10 cellular contexts compared by ENCODE assay signal in genomic region chr10:93386496-93387369, GRCh38.
A peak's percentile ranks its signal among the peaks of the same experiment; 100 is the strongest.
DNase-seq lines count a peak whose midpoint lies in the region; ATAC-seq and TF ChIP-seq lines count a peak whose summit lies in the region.
"Had no signal": no experiment of that assay in that cellular context is flagged by ENCODE, and none has a peak within 500 bp of the region (broad histone marks: within the 10 kb centered on the region; RNA-seq: fewer than 3 reads in every experiment).

No MANE protein-coding gene starts in this region.

- 91% methylated on average over 14 of the region's 15 CpGs for WGBS in mesenchymal stem cell

- no peak overlapping the region for H2AFZ ChIP-seq in mesenchymal stem cell (ENCODE audit: low read depth, low read length)

- H3K27me3 ChIP-seq in mesenchymal stem cell (ENCODE audit: control insufficient read depth in 1 of 2, insufficient read depth in 1 of 2, low read length in 2 of 2) (no peaks in the 10 kb centered on the region), WERI-Rb-1 (ENCODE audit: insufficient read depth, low read depth, severe bottlenecking) (no peaks in the 10 kb centered on the region)

- no peaks in the 10 kb centered on the region for H3K9me3 ChIP-seq in mesenchymal stem cell (ENCODE audit: control insufficient read depth, low read length)
- peaks cover 1% of the 10 kb centered on the region for H3K9me3 ChIP-seq in WERI-Rb-1 (ENCODE audit: severe bottlenecking)

- peak; percentile 38 for TF ChIP-seq CTCF in AG09319 (IDR thresholded peaks at IDR 0.05; ENCODE audit: low read depth, low read length)
- no peak for TF ChIP-seq CTCF in astrocyte of the spinal cord (IDR thresholded peaks at IDR 0.05; ENCODE audit: low read depth, low read length)
- no peak for TF ChIP-seq CTCF in WERI-Rb-1 (IDR thresholded peaks at IDR 0.05; ENCODE audit: low read depth, low read length)

- peak overlapping the region in 1 of 2 experiments; percentile 42 for H3K4ac ChIP-seq in mesenchymal stem cell (ENCODE audit: low read depth in 1 of 2, low read length in 2 of 2)

- DNase-seq in AG09319 (ENCODE audit: extremely low read depth, low read depth) (no peak), KBM-7 (peak; percentile 32), astrocyte of the spinal cord (ENCODE audit: low read depth, low spot score) (peak; percentile 27), mesenchymal stem cell (peak; percentile 78), WERI-Rb-1 (no peak)
- DNase-seq in effector CD8-positive, alpha-beta T cell (lab: John Stamatoyannopoulos, UW) = no peak
- DNase-seq: HCEC 1CT, NCI-H69 had no signal

- peak overlapping the region; percentile 19 for H2BK15ac ChIP-seq in mesenchymal stem cell (ENCODE audit: low read depth, poor library complexity, severe bottlenecking)

- peak overlapping the region; percentile 78 for H3K9ac ChIP-seq in mesenchymal stem cell (ENCODE audit: low read length)

- H4K8ac ChIP-seq in mesenchymal stem cell (ENCODE audit: low read length) = peak overlapping the region; percentile 16

- H3K79me1 ChIP-seq in mesenchymal stem cell (replicated peaks; ENCODE audit: low read length, poor library complexity, severe bottlenecking) = peaks cover 20% of the 10 kb centered on the region

- in situ Hi-C loops in KBM-7 (cut with MboI; ENCODE audit: low pct_unique_long_range_greater_than_20kb, low sequenced_read_pairs) = loop anchor here (10.0 kb wide), 1 partner anchor 88 kb away; no protein-coding TSS in a partner anchor
- in situ Hi-C loops in astrocyte of the spinal cord (cut with HindIII; ENCODE audit: low sequenced_read_pairs) = no loop called here

- no peak overlapping the region for H3K23ac ChIP-seq in mesenchymal stem cell (ENCODE audit: low read length in 2 of 2)

- peak overlapping the region in 1 of 2 experiments; percentile 29 for H2BK12ac ChIP-seq in mesenchymal stem cell (ENCODE audit: low read length in 2 of 2)

- H3K18ac ChIP-seq in mesenchymal stem cell (ENCODE audit: low read depth in 1 of 2, low read length in 2 of 2) = peak overlapping the region in 1 of 2 experiments; percentile 71

- H2BK5ac ChIP-seq in mesenchymal stem cell (ENCODE audit: low read depth, low read length, poor library complexity, severe bottlenecking) = no peak overlapping the region

- ATAC-seq in HG03280 (IDR thresholded peaks at IDR 0.05; ENCODE audit: unreplicated experiment) = no peak
- ATAC-seq in HG03108 (IDR thresholded peaks at IDR 0.05; ENCODE audit: unreplicated experiment) = no peak

- peaks cover 34 to 83% of the 10 kb centered on the region in 2 experiments for H3K36me3 ChIP-seq in mesenchymal stem cell (ENCODE audit: control insufficient read depth in 1 of 2, insufficient read depth in 2 of 2, low read depth in 1 of 2, low read length in 2 of 2)
- H3K36me3 ChIP-seq in WERI-Rb-1 = no peaks in the 10 kb centered on the region

- H3K4me3 ChIP-seq in astrocyte of the spinal cord (ENCODE audit: low read depth, low read length) (no peak overlapping the region), mesenchymal stem cell (ENCODE audit: insufficient read depth in 1 of 2, low read depth in 1 of 2, low read length in 2 of 2) (peak overlapping the region in 1 of 2 experiments; percentile 42), WERI-Rb-1 (ENCODE audit: low read depth, low read length) (no peak overlapping the region)

- peaks cover 8% of the 10 kb centered on the region for H3K4me1 ChIP-seq in mesenchymal stem cell (ENCODE audit: control insufficient read depth, insufficient read depth, low read depth, low read length)

- H4K91ac ChIP-seq in mesenchymal stem cell (ENCODE audit: low read length) = no peak overlapping the region

- H2BK120ac ChIP-seq in mesenchymal stem cell (ENCODE audit: low read depth, low read length) = no peak overlapping the region

- no peak overlapping the region for H3K4me2 ChIP-seq in mesenchymal stem cell (ENCODE audit: low read length, poor library complexity, severe bottlenecking)

- no peak overlapping the region for H3K14ac ChIP-seq in mesenchymal stem cell (ENCODE audit: low read length in 2 of 2)

- no peak overlapping the region for H2AK5ac ChIP-seq in mesenchymal stem cell (ENCODE audit: low read length, severe bottlenecking)

- peak overlapping the region; percentile 46 for H3K27ac ChIP-seq in mesenchymal stem cell (ENCODE audit: low read length, poor library complexity, severe bottlenecking)
- H3K27ac ChIP-seq in WERI-Rb-1 = no peak overlapping the region

Comparison
In these comparisons a context has a peak if more than half of its experiments do, and no peak if none do; other contexts are left out.
1. DNase-seq: peak in KBM-7 (single experiment), astrocyte of the spinal cord (single experiment) and mesenchymal stem cell (single experiment); none in AG09319 (single experiment), effector CD8-positive, alpha-beta T cell (single experiment) and WERI-Rb-1 (single experiment).